In the genomic region with DNA sequence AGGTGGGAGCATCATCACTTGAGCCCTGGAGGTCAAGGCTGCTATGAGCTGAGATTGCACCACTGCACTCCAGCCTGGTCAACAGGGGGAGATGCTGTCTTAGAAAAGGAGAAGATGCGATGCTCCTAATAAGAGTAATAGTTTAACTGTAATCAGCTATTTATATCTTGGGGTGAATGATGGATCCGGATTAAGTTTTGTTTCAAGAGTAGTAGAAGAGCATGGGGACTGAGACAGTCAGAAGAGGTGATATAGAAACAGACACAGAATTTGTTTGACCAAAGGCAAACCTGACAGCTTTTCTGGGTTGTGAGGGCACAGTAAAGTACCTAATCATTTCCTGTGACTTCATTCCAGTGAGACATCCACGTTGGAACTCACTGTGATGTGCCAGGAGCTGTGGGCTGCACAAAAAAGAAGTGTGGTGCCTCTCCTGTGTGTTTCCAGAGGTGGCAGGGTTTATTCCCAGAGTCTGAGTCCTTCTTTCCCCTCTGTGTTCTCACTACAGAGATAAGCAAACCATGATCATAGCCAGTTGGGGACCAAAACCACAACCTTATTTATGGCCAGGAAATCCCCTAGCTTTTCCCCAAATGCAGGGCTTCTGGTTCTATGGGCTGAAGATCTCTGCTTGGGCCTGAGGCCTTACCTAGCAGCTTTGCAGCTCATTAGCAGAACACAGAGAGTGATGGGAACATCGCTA, we compare ENCODE assay signal across 10 cellular contexts.
DNase-seq lines count a peak whose midpoint lies in the region; ATAC-seq, FAIRE-seq and TF ChIP-seq lines count a peak whose summit lies in the region.
"Had no signal": no experiment of that assay in that cellular context is flagged by ENCODE, and none has a peak within 500 bp of the region (broad histone marks: within the 10 kb centered on the region; RNA-seq: fewer than 3 reads in every experiment).

No MANE protein-coding gene starts in this region.

- H3K27me3 Mint-ChIP-seq in endothelial cell (ENCODE audit: unreplicated experiment) = peaks cover 10% of the 10 kb centered on the region

- CTCF ChIA-PET in HepG2 (lab: Yijun Ruan, JAX; ENCODE audit: low intra/inter-chr PET ratio, low total read pairs) = interaction anchor here (1.5 kb wide), 1 partner anchor 181 kb away, joined by 4 read pairs; no protein-coding TSS in a partner anchor
- CTCF ChIA-PET in PC-3 (lab: Charles Lee) = interaction anchor here (0.6 kb wide), 1 partner anchor 93 kb away, joined by 3 read pairs; no protein-coding TSS in a partner anchor

- BruUV-seq in HepG2 (replicated peaks; lab: Mats Ljungman, UMichigan) = no TSS peak
- BruUV-seq in PC-3 (replicated peaks; lab: Mats Ljungman, UMichigan) = no TSS peak

- peaks cover 19% of the 10 kb centered on the region for H3K4me1 Mint-ChIP-seq in endothelial cell (ENCODE audit: unreplicated experiment)

- peak; percentile 48 for TF ChIP-seq CTCF in HepG2 (CRISPR knock-in tag; IDR thresholded peaks at IDR 0.05)
- no peak for TF ChIP-seq CTCF in right lobe of liver (IDR thresholded peaks at IDR 0.05)
- TF ChIP-seq CTCF in PC-3 (conservative IDR thresholded peaks at IDR 0.05; ENCODE audit: low read depth, low read length) = peak; percentile 62
- TF ChIP-seq CTCF in endothelial cell (IDR thresholded peaks at IDR 0.05; ENCODE audit: unreplicated experiment) = no peak

- DNase-seq in HepG2 (ENCODE audit: low spot score) = no peak
- DNase-seq in right lobe of liver = no peak
- peak; percentile 36 for DNase-seq in PC-3
- peak; percentile 36 for DNase-seq in iris pigment epithelial cell (ENCODE audit: low read depth)
- DNase-seq in endothelial cell (ENCODE audit: low spot score) = no peak
- no peak for DNase-seq in OCI-M2 (lab: John Stamatoyannopoulos, UW; ENCODE audit: unreplicated experiment)
- no peak for DNase-seq in anterior cingulate cortex (lab: John Stamatoyannopoulos, UW)

- TF ChIP-seq POLR2A in HepG2 (IDR thresholded peaks at IDR 0.05; ENCODE audit: insufficient read depth in 1 of 2, low read depth in 2 of 2, low read length in 2 of 2) = no peak
- TF ChIP-seq POLR2A in right lobe of liver (IDR thresholded peaks at IDR 0.05) = no peak

- POLR2A ChIA-PET in HepG2 (lab: Yijun Ruan, JAX) = no interaction called here
- POLR2A ChIA-PET in PC-3 (lab: Charles Lee; ENCODE audit: unreplicated experiment) = interaction anchor here (0.6 kb wide), 1 partner anchor 105 kb away, joined by 4 read pairs; no protein-coding TSS in a partner anchor

- intact Hi-C loops in HepG2 (cut with micrococcal nuclease; ENCODE audit: unreplicated experiment) (loop anchor here (5.0 kb wide), 1 partner anchor 180 kb away; no protein-coding TSS in a partner anchor), right lobe of liver (cut with DNase I) (no loop called here), PC-3 (cut with micrococcal nuclease) (loop anchor here (2.0 kb wide), 1 partner anchor 182 kb away; no protein-coding TSS in a partner anchor)

- H3K4me1 ChIP-seq in HepG2 (ENCODE audit: insufficient read depth, low read length) = no peaks in the 10 kb centered on the region
- H3K4me1 ChIP-seq in right lobe of liver = no peaks in the 10 kb centered on the region
- H3K4me1 ChIP-seq in PC-3 (ENCODE audit: insufficient read depth, low read length) = peaks cover 29% of the 10 kb centered on the region
- H3K4me1 ChIP-seq: vagina had no signal

- in situ Hi-C loops in HepG2 (cut with HindIII; ENCODE audit: extremely low pct_ligation_motif_present, low pct_unique_long_range_greater_than_20kb) = no loop called here

- peaks cover 9% of the 10 kb centered on the region for H3K36me3 Mint-ChIP-seq in endothelial cell (ENCODE audit: low read depth, unreplicated experiment)

- H3K9me3 ChIP-seq in HepG2 (ENCODE audit: low read length) = no peaks in the 10 kb centered on the region
- H3K9me3 ChIP-seq in right lobe of liver = no peaks in the 10 kb centered on the region
- no peaks in the 10 kb centered on the region for H3K9me3 ChIP-seq in PC-3 (ENCODE audit: low read length)
- H3K9me3 ChIP-seq: vagina had no signal

- no peak for FAIRE-seq in HepG2 (lab: Jason Lieb, UNC)

- no peaks in the 10 kb centered on the region for H3K9me3 Mint-ChIP-seq in endothelial cell (ENCODE audit: unreplicated experiment)

- no peak overlapping the region for H2AFZ ChIP-seq in HepG2 (ENCODE audit: low read length)
- no peak overlapping the region for H2AFZ ChIP-seq in PC-3 (ENCODE audit: low read length)

- H4K20me1 ChIP-seq in HepG2 (ENCODE audit: insufficient read depth, low read length) (no peaks in the 10 kb centered on the region), PC-3 (ENCODE audit: low read length) (no peaks in the 10 kb centered on the region)

- H3K79me2 ChIP-seq in HepG2 (ENCODE audit: insufficient read depth, low read length) (no peaks in the 10 kb centered on the region), PC-3 (ENCODE audit: low read length) (no peaks in the 10 kb centered on the region)

- no peaks in the 10 kb centered on the region for H3K36me3 ChIP-seq in HepG2 (replicated peaks in 1 of 2; ENCODE audit: control insufficient read depth in 1 of 2, insufficient read depth in 2 of 2, low read length in 2 of 2)
- no peaks in the 10 kb centered on the region for H3K36me3 ChIP-seq in right lobe of liver
- no peaks in the 10 kb centered on the region; the same call in 1 of the 2 replicates for H3K36me3 ChIP-seq in PC-3 (ENCODE audit: low read depth, low read length)
- H3K36me3 ChIP-seq: vagina had no signal

- H3F3A ChIP-seq in PC-3 (ENCODE audit: low read length, unreplicated experiment) = no peaks in the 10 kb centered on the region

- H3K27me3 ChIP-seq in HepG2 (ENCODE audit: control insufficient read depth in 1 of 2, insufficient read depth in 2 of 2, low read length in 2 of 2) (no peaks in the 10 kb centered on the region; a peak in 1 of 5 replicates), right lobe of liver (no peaks in the 10 kb centered on the region), PC-3 (ENCODE audit: low read length) (no peaks in the 10 kb centered on the region)
- H3K27me3 ChIP-seq: vagina had no signal

- H3K27ac ChIP-seq in HepG2 (ENCODE audit: extremely low read length, insufficient read depth, low read length) (no peak overlapping the region), right lobe of liver (no peak overlapping the region), PC-3 (ENCODE audit: low read length) (no peak overlapping the region; the same call in 1 of the 2 replicates)
- H3K27ac ChIP-seq: HL-60, vagina had no signal

- H3K4me3 Mint-ChIP-seq in endothelial cell (ENCODE audit: unreplicated experiment) = no peak overlapping the region

- no peak for TF ChIP-seq RAD21 in HepG2 (CRISPR knock-in tag; IDR thresholded peaks at IDR 0.05)

- H3K4me2 ChIP-seq in HepG2 (ENCODE audit: low read depth, low read length) (no peak overlapping the region), PC-3 (ENCODE audit: low read length) (no peak overlapping the region)

- H3K27ac Mint-ChIP-seq in endothelial cell (ENCODE audit: unreplicated experiment) = no peak overlapping the region

- no peak for TF ChIP-seq EP300 in HepG2 (IDR thresholded peaks at IDR 0.05; ENCODE audit: low read depth in 2 of 2, low read length in 2 of 2)
- no peak for TF ChIP-seq EP300 in HepG2 (CRISPR knock-in tag; IDR thresholded peaks at IDR 0.05; ENCODE audit: borderline replicate concordance)

- H3K9ac ChIP-seq in HepG2 (ENCODE audit: insufficient read depth, low read depth, low read length) (no peak overlapping the region), PC-3 (ENCODE audit: low read length) (no peak overlapping the region)

- WGBS in HepG2 (ENCODE audit: low lambda C conversion rate) = 33% methylated on average over 4 of the region's 4 CpGs
- 56% methylated on average over 4 of the region's 4 CpGs for WGBS in right lobe of liver (ENCODE audit: insufficient coverage, low coverage, low lambda C conversion rate, missing lambda C conversion rate)

- ATAC-seq in HepG2 (no peak), right lobe of liver (no peak), HG02623 (IDR thresholded peaks at IDR 0.05; ENCODE audit: unreplicated experiment) (peak; percentile 57), PC-3 (peak; percentile 55)

- no peaks in the 10 kb centered on the region for H3K9me2 ChIP-seq in PC-3 (replicated peaks; ENCODE audit: low read length)

- no peak overlapping the region for H3K4me3 ChIP-seq in HepG2 (replicated peaks in 1 of 3; ENCODE audit: insufficient read depth in 1 of 3, low read depth in 2 of 3, low read length in 3 of 3)
- no peak overlapping the region for H3K4me3 ChIP-seq in right lobe of liver
- H3K4me3 ChIP-seq in PC-3 (ENCODE audit: low read length) = no peak overlapping the region
- H3K4me3 ChIP-seq: vagina had no signal

TF ChIP-seq in HepG2, 621 proteins besides CTCF, POLR2A, EP300 and RAD21:
- TF ChIP-seq STAG1 (CRISPR knock-in tag; IDR thresholded peaks at IDR 0.05) = peak; percentile 57
- TF ChIP-seq ZNF670 (CRISPR knock-in tag; IDR thresholded peaks at IDR 0.05; ENCODE audit: borderline replicate concordance) = no peak
- TF ChIP-seq RBFOX2 (IDR thresholded peaks at IDR 0.05; ENCODE audit: low read depth, low read length) = no peak
TF ChIP-seq in HepG2: peak in this region for 1.

Comparison
In these comparisons a context has a peak if more than half of its experiments do, and no peak if none do; other contexts are left out.
1. CTCF ChIP-seq: peak in HepG2 (single experiment) and PC-3 (single experiment); none in right lobe of liver (0 of 4) and endothelial cell (single experiment).
2. intact Hi-C loops: an anchor here in HepG2 (5.0 kb wide) and PC-3 (2.0 kb wide); none called in right lobe of liver.
3. ATAC-seq: peak in HG02623 (single experiment) and PC-3 (single experiment); none in HepG2 (single experiment) and right lobe of liver (0 of 4).
4. DNase-seq: peak in PC-3 (single experiment) and iris pigment epithelial cell (single experiment); none in HepG2 (single experiment), right lobe of liver (0 of 3), endothelial cell (single experiment), OCI-M2 (single experiment) and anterior cingulate cortex (0 of 58).